Comparison of ENCODE assay signal across 33 cellular contexts in the genomic region with DNA sequence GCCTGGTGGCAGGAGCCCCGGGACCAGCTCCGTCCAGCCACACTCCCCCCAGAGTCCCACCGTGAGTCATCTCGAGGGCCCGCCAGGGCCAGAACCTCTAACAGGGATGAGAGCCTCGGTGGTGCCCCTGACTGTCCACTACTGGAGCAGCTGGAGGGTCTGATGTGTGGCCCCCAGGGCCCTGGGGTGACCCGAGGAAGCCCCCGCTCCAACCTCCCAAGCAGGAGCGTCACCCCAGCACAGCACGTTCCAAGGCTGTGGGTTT.
"Had no signal": no experiment of that assay in that cellular context is flagged by ENCODE, and none has a peak within 500 bp of the region (broad histone marks: within the 10 kb centered on the region; RNA-seq: fewer than 3 reads in every experiment).

No MANE protein-coding gene starts in this region.

- H3K4me3 ChIP-seq: adrenal gland, body of pancreas, breast epithelium, Peyer's patch had no signal

- H3K4me1 ChIP-seq: adrenal gland, body of pancreas, breast epithelium had no signal

- ATAC-seq: activated naive CD4-positive, alpha-beta T cell treated with anti-CD3 and anti-CD28 coated beads, Interleukin-2, amount 50 U/mL, for 72 hours; activated T-cell treated with anti-CD3 and anti-CD28 coated beads, Interleukin-2, amount 50 U/mL, for 4 hours had no signal

- H3K9ac ChIP-seq: KMS-11 had no signal

- H3K9me3 ChIP-seq: adrenal gland, body of pancreas, breast epithelium, Peyer's patch had no signal

- H3K27me3 ChIP-seq: body of pancreas, Peyer's patch had no signal

- DNase-seq: activated B cell treated with CpG ODN at 0.5 μM for 24 hours; activated CD4-positive, alpha-beta memory T cell treated with anti-CD3 and anti-CD28 coated beads for 36 hours; activated CD4-positive, alpha-beta T cell treated with anti-CD3 and anti-CD28 coated beads for 4 hours; activated CD4-positive, alpha-beta T cell treated with anti-CD3 and anti-CD28 coated beads, Interleukin-2, amount 50 U/mL, for 1 hour; activated CD4-positive, CD25-positive, alpha-beta regulatory T cell treated with anti-CD3 and anti-CD28 coated beads, Interleukin-2, amount 50 U/mL, for 72 hours; activated CD8-positive, alpha-beta memory T cell treated with anti-CD3 and anti-CD28 coated beads, Interleukin-2, amount 50 U/mL, for 4 hours; activated gamma-delta T cell treated with Interleukin-2 at 50 U/mL for 16 hours; activated naive CD4-positive, alpha-beta T cell treated with anti-CD3 and anti-CD28 coated beads for 36 hours; activated T-cell treated with anti-CD3 and anti-CD28 coated beads for 4 hours; activated T-cell treated with anti-CD3 and anti-CD28 coated beads, Interleukin-2, amount 50 U/mL, for 4 hours; adrenal gland; body of pancreas; MM.1S; MV-4-11; NCI-H1092 treated with DMSO at 0.1 percent for 48 hours; NCI-H1417; NCI-H146; NCI-H187; NCI-H2029 treated with DMSO at 0.1 percent for 48 hours; NCI-H2171 treated with DMSO at 0.1 percent for 48 hours; NCI-H2227 treated with DMSO at 0.1 percent for 48 hours; NCI-H524 treated with DMSO at 0.1 percent for 48 hours; Peyer's patch; RPMI8226; SW 1271; T-helper 1 cell; T-helper 2 cell; T-helper 9 cell had no signal

- H3K36me3 ChIP-seq: adrenal gland, breast epithelium, Peyer's patch had no signal

- FAIRE-seq: astrocyte had no signal

- H3K27ac ChIP-seq: breast epithelium, KMS-11, Peyer's patch, VCaP had no signal
